Comparison of ENCODE assay signal across 1 cellular context in genomic region chr20:49278036-49278816, GRCh38.
A peak's percentile ranks its signal among the peaks of the same experiment; 100 is the strongest.
TF ChIP-seq lines count a peak whose summit lies in the region.

Gene ZNFX1 (minus strand): TSS chr20:49278057. CDS start chr20:49275839, 2,218 bp downstream.

TF ChIP-seq in HepG2, 621 proteins besides CTCF, POLR2A, EP300 and RAD21 (continued from another document and continues in another):
- TF ChIP-seq RNF219 (CRISPR knock-in tag; IDR thresholded peaks at IDR 0.05) (no peak; the same call in 1 of the 2 replicates), SETDB1 (CRISPR knock-in tag; IDR thresholded peaks at IDR 0.05; ENCODE audit: borderline replicate concordance) (no peak), SOX6 (IDR thresholded peaks at IDR 0.05) (no peak), SOX6 (CRISPR knock-in tag; IDR thresholded peaks at IDR 0.05) (peak; percentile 86), ZNF333 (CRISPR knock-in tag; IDR thresholded peaks at IDR 0.05; ENCODE audit: borderline replicate concordance) (peak; percentile 75; the same call in 1 of the 2 replicates), ZNF160 (CRISPR knock-in tag; IDR thresholded peaks at IDR 0.05) (peak; percentile 97), TGIF2 (CRISPR knock-in tag; IDR thresholded peaks at IDR 0.05) (peak; percentile 99), CBX1 (IDR thresholded peaks at IDR 0.05; ENCODE audit: low read depth) (peak; percentile 98), HNRNPH1 (optimal IDR thresholded peaks at IDR 0.05; ENCODE audit: low read depth, low read length) (no peak), SRSF9 (IDR thresholded peaks at IDR 0.05; ENCODE audit: borderline replicate concordance, insufficient read depth, low read depth, low read length, poor library complexity, severe bottlenecking) (no peak), CENPT (CRISPR knock-in tag; IDR thresholded peaks at IDR 0.05; ENCODE audit: low read depth) (peak; percentile 63; the same call in 1 of the 2 replicates), ZNF563 (CRISPR knock-in tag; IDR thresholded peaks at IDR 0.05) (peak; percentile 98), PAX8 (CRISPR knock-in tag; IDR thresholded peaks at IDR 0.05; ENCODE audit: borderline replicate concordance) (peak; percentile 99; the same call in 1 of the 2 replicates), ZNF142 (CRISPR knock-in tag; IDR thresholded peaks at IDR 0.05) (peak; percentile 93), ZNF33B (CRISPR knock-in tag; IDR thresholded peaks at IDR 0.05) (peak; percentile 67), RBAK (CRISPR knock-in tag; IDR thresholded peaks at IDR 0.05) (no peak), ARNT2 (CRISPR knock-in tag; IDR thresholded peaks at IDR 0.05; ENCODE audit: low read depth) (peak; percentile 88), TERF1 (CRISPR knock-in tag; IDR thresholded peaks at IDR 0.05) (peak; percentile 74; the same call in 1 of the 2 replicates), POGZ (CRISPR knock-in tag; IDR thresholded peaks at IDR 0.05) (peak; percentile 84), HIVEP1 (CRISPR knock-in tag; IDR thresholded peaks at IDR 0.05) (peak; percentile 81), ZBTB3 (CRISPR knock-in tag; IDR thresholded peaks at IDR 0.05; ENCODE audit: borderline replicate concordance, low read depth) (peak; percentile 94), ATF1 (CRISPR knock-in tag; IDR thresholded peaks at IDR 0.05) (0 out of 2 replicates have a peak, but pooled peaks have one; percentile 29), HNF1A (IDR thresholded peaks at IDR 0.05; ENCODE audit: low read depth) (no peak), HNF1A (CRISPR knock-in tag; IDR thresholded peaks at IDR 0.05; ENCODE audit: borderline replicate concordance) (peak; percentile 79), SIN3B (IDR thresholded peaks at IDR 0.05; ENCODE audit: low read length) (peak; percentile 71), ZNF20 (CRISPR knock-in tag; IDR thresholded peaks at IDR 0.05) (peak; percentile 80; the same call in 1 of the 2 replicates), ZNF101 (CRISPR knock-in tag; IDR thresholded peaks at IDR 0.05; ENCODE audit: borderline replicate concordance, low read depth) (peak; percentile 91; the same call in 1 of the 2 replicates), ZBTB1 (CRISPR knock-in tag; IDR thresholded peaks at IDR 0.05; ENCODE audit: borderline replicate concordance) (peak; percentile 76; the same call in 1 of the 2 replicates), SMAD1 (CRISPR knock-in tag; IDR thresholded peaks at IDR 0.05; ENCODE audit: borderline replicate concordance, low read depth) (no peak), SNRNP70 (IDR thresholded peaks at IDR 0.05; ENCODE audit: low read depth, low read length) (no peak), TEAD3 (CRISPR knock-in tag; optimal IDR thresholded peaks at IDR 0.05; ENCODE audit: borderline replicate concordance) (peak; percentile 57), ZNF790 (CRISPR knock-in tag; IDR thresholded peaks at IDR 0.05; ENCODE audit: borderline replicate concordance) (peak; percentile 94), ZNF574 (CRISPR knock-in tag; IDR thresholded peaks at IDR 0.05) (peak; percentile 96), ZBTB33 (CRISPR knock-in tag; IDR thresholded peaks at IDR 0.05) (peak; percentile 74; the same call in 1 of the 2 replicates), ETV6 (CRISPR knock-in tag; conservative IDR thresholded peaks at IDR 0.05) (peak; percentile 87), CAMTA2 (CRISPR knock-in tag; IDR thresholded peaks at IDR 0.05; ENCODE audit: borderline replicate concordance) (peak; percentile 99), ZSCAN22 (CRISPR knock-in tag; IDR thresholded peaks at IDR 0.05) (peak; percentile 78; the same call in 1 of the 2 replicates), FOXJ3 (CRISPR knock-in tag; IDR thresholded peaks at IDR 0.05; ENCODE audit: borderline replicate concordance) (peak; percentile 92), RELA (CRISPR knock-in tag; IDR thresholded peaks at IDR 0.05) (peak; percentile 46; the same call in 1 of the 2 replicates), ATF4 (CRISPR knock-in tag; IDR thresholded peaks at IDR 0.05) (peak in 1 of 2 experiments; percentile 81; a peak in 2 of 4 replicates), NFATC3 (CRISPR knock-in tag; IDR thresholded peaks at IDR 0.05) (no peak), PHB2 (IDR thresholded peaks at IDR 0.05; ENCODE audit: partially characterized antibody) (no peak), KAT8 (CRISPR knock-in tag; IDR thresholded peaks at IDR 0.05) (peak; percentile 93)
